ENCODE assay signal across 28 cellular contexts in the genomic region with DNA sequence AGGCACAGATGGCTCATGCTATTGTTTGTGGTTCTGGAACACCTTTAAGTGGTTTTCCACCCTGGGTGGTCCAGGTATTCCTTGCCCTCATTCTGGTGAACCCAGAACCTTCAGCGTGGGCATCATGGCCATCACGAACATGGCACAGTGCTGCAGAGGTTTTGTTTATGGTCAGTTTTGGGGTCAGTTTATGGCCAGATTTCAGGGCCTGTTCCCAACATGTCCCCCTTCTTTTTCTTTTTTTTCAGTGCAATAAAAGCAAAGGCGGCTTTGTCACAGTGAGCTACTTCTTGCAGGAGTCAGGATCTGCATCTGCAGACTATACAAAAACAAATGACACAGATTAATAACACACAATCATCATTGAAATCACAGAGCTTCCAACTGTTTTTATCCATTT.
"Had no signal": no experiment of that assay in that cellular context is flagged by ENCODE, and none has a peak within 500 bp of the region (broad histone marks: within the 10 kb centered on the region; RNA-seq: fewer than 3 reads in every experiment).

No MANE protein-coding gene starts in this region.

- H3K4me1 Mint-ChIP-seq: activated T-helper 17 cell treated with anti-CD3 and anti-CD28 coated beads, Interleukin-2, amount 50 U/mL, for 72 hours; T-helper 17 cell had no signal

- ATAC-seq: activated CD4-positive, CD25-positive, alpha-beta regulatory T cell treated with anti-CD3 and anti-CD28 coated beads, Interleukin-2, amount 50 U/mL, for 24 hours; activated CD8-positive, alpha-beta T cell treated with anti-CD3 and anti-CD28 coated beads for 36 hours; activated T-cell treated with anti-CD3 and anti-CD28 coated beads, Interleukin-2, amount 50 U/mL, for 4 hours; activated T-helper 17 cell treated with anti-CD3 and anti-CD28 coated beads, Interleukin-2, amount 50 U/mL, for 72 hours; body of pancreas; esophagus mucosa; T-helper 17 cell had no signal

- H3K4me3 ChIP-seq: body of pancreas, colonic mucosa had no signal

- H3K27ac Mint-ChIP-seq: activated B cell treated with CpG ODN at 0.5 μM for 24 hours; activated CD8-positive, alpha-beta T cell treated with anti-CD3 and anti-CD28 coated beads for 36 hours; activated naive CD4-positive, alpha-beta T cell treated with anti-CD3 and anti-CD28 coated beads, Interleukin-2, amount 50 U/mL, for 24 hours; activated naive CD8-positive, alpha-beta T cell treated with anti-CD3 and anti-CD28 coated beads, Interleukin-2, amount 10 ng/mL, durations not matched to agents 7 days and 5 days; activated T-helper 17 cell treated with anti-CD3 and anti-CD28 coated beads, Interleukin-2, amount 50 U/mL, for 72 hours; T-helper 17 cell; T-helper 2 cell treated with Interferon-gamma antibody and Interleukin-4, amounts not matched to agents 5 μg/mL and 100 μg/mL, for 36 hours had no signal

- H3K9me3 ChIP-seq: colonic mucosa had no signal

- H3K27me3 ChIP-seq: body of pancreas, colonic mucosa had no signal

- H3K27me3 Mint-ChIP-seq: activated B cell treated with CpG ODN at 0.5 μM for 24 hours; activated CD8-positive, alpha-beta T cell treated with anti-CD3 and anti-CD28 coated beads for 36 hours; activated naive CD4-positive, alpha-beta T cell treated with anti-CD3 and anti-CD28 coated beads, Interleukin-2, amount 50 U/mL, for 24 hours; activated naive CD8-positive, alpha-beta T cell treated with anti-CD3 and anti-CD28 coated beads, Interleukin-2, amount 10 ng/mL, durations not matched to agents 7 days and 5 days; activated T-helper 17 cell treated with anti-CD3 and anti-CD28 coated beads, Interleukin-2, amount 50 U/mL, for 72 hours; T-helper 17 cell had no signal

- H3K4me3 Mint-ChIP-seq: activated B cell treated with CpG ODN at 0.5 μM for 24 hours; activated CD8-positive, alpha-beta T cell treated with anti-CD3 and anti-CD28 coated beads for 36 hours; activated naive CD4-positive, alpha-beta T cell treated with anti-CD3 and anti-CD28 coated beads, Interleukin-2, amount 50 U/mL, for 24 hours; activated naive CD8-positive, alpha-beta T cell treated with anti-CD3 and anti-CD28 coated beads, Interleukin-2, amount 10 ng/mL, durations not matched to agents 7 days and 5 days; activated T-cell treated with anti-CD3 and anti-CD28 coated beads, Interleukin-2, amount 50 U/mL, for 4 hours; activated T-helper 17 cell treated with anti-CD3 and anti-CD28 coated beads, Interleukin-2, amount 50 U/mL, for 72 hours; T-helper 17 cell; T-helper 2 cell treated with Interferon-gamma antibody and Interleukin-4, amounts not matched to agents 5 μg/mL and 100 μg/mL, for 36 hours had no signal

- H3K36me3 ChIP-seq: colonic mucosa, WERI-Rb-1 had no signal

- H3K4me1 ChIP-seq: body of pancreas, colonic mucosa had no signal

- H3K27ac ChIP-seq: body of pancreas, colonic mucosa, WERI-Rb-1 had no signal

- DNase-seq: activated B cell treated with CpG ODN at 0.5 μM for 24 hours; activated CD4-positive, alpha-beta T cell treated with anti-CD3 and anti-CD28 coated beads for 48 hours; activated CD4-positive, alpha-beta T cell treated with anti-CD3 and anti-CD28 coated beads, Interleukin-2, amount 50 U/mL, for 1 hour; activated CD4-positive, alpha-beta T cell treated with anti-CD3 and anti-CD28 coated beads, Interleukin-2, amount 50 U/mL, for 48 hours; activated CD8-positive, alpha-beta memory T cell treated with anti-CD3 and anti-CD28 coated beads for 24 hours; activated CD8-positive, alpha-beta T cell treated with anti-CD3 and anti-CD28 coated beads for 36 hours; activated effector memory CD4-positive, alpha-beta T cell treated with Interleukin-2 at 50 U/mL for 16 hours; activated gamma-delta T cell treated with Interleukin-2 at 50 U/mL for 16 hours; activated naive CD4-positive, alpha-beta T cell treated with Interleukin-2 at 50 U/mL for 16 hours; activated naive CD8-positive, alpha-beta T cell treated with anti-CD3 and anti-CD28 coated beads, Interleukin-2, amount 10 ng/mL, durations not matched to agents 7 days and 5 days; activated T-cell treated with anti-CD3 and anti-CD28 coated beads, Interleukin-2, amount 50 U/mL, for 4 hours; amniotic stem cell; aorta; body of pancreas; caudate nucleus; colonic mucosa; effector CD8-positive, alpha-beta T cell; foreskin fibroblast; head of caudate nucleus; T-helper 1 cell; T-helper 17 cell; T1000; WERI-Rb-1 had no signal

- H3K36me3 Mint-ChIP-seq: activated naive CD4-positive, alpha-beta T cell treated with anti-CD3 and anti-CD28 coated beads, Interleukin-2, amount 50 U/mL, for 24 hours; activated naive CD8-positive, alpha-beta T cell treated with anti-CD3 and anti-CD28 coated beads, Interleukin-2, amount 10 ng/mL, durations not matched to agents 7 days and 5 days had no signal
